ENCODE assay signal across 24 cellular contexts in genomic region chr6:26246553-26246952, GRCh38.
"Had no signal": no experiment of that assay in that cellular context is flagged by ENCODE, and none has a peak within 500 bp of the region (broad histone marks: within the 10 kb centered on the region; RNA-seq: fewer than 3 reads in every experiment).

No MANE protein-coding gene starts in this region.

- H3K27ac Mint-ChIP-seq: IgD-negative memory B cell had no signal

- H3K9me3 ChIP-seq: MG63 had no signal

- H3K36me3 Mint-ChIP-seq: IgD-negative memory B cell had no signal

- H3K27ac ChIP-seq: RWPE1 had no signal

- H3K27me3 ChIP-seq: MG63 had no signal

- H3K27me3 Mint-ChIP-seq: IgD-negative memory B cell had no signal

- H3K36me3 ChIP-seq: MG63 had no signal

- ATAC-seq: HepG2, Panc1, PC-3, SK-N-SH treated with all-trans-retinoic acid at 6 μM for 48 hours had no signal

- H3K4me3 ChIP-seq: MG63 had no signal

- DNase-seq: Karpas-422, KBM-7, MG63, NCI-H1092, NCI-H1105 treated with DMSO at 0.1 percent for 48 hours, NCI-H1417 treated with DMSO at 0.1 percent for 48 hours, NCI-H146, NCI-H1694 treated with DMSO at 0.1 percent for 48 hours, NCI-H1930, NCI-H2081, NCI-H2107, NCI-H2227 treated with DMSO at 0.1 percent for 48 hours, NCI-H446, NCI-H510A, NCI-H524 treated with DMSO at 0.1 percent for 48 hours, NCI-H69, NCI-H774, PC-3, SHP77 had no signal
